ENCODE assay signal across 12 cellular contexts in genomic region chr15:39179980-39180379, GRCh38.
"Had no signal": no experiment of that assay in that cellular context is flagged by ENCODE, and none has a peak within 500 bp of the region (broad histone marks: within the 10 kb centered on the region; RNA-seq: fewer than 3 reads in every experiment).

No MANE protein-coding gene starts in this region.

- H3K4me3 ChIP-seq: lung, neural progenitor cell had no signal

- H3K9ac ChIP-seq: neural progenitor cell, parathyroid adenoma had no signal

- H3K36me3 Mint-ChIP-seq: activated naive CD8-positive, alpha-beta T cell treated with anti-CD3 and anti-CD28 coated beads for 36 hours; neural progenitor cell; type B pancreatic cell had no signal

- H3K4me1 Mint-ChIP-seq: activated naive CD8-positive, alpha-beta T cell treated with anti-CD3 and anti-CD28 coated beads for 36 hours had no signal

- DNase-seq: activated CD4-positive, alpha-beta T cell treated with anti-CD3 and anti-CD28 coated beads, Interleukin-2, amount 50 U/mL, for 1 hour; activated CD8-positive, alpha-beta memory T cell treated with anti-CD3 and anti-CD28 coated beads for 24 hours; activated naive CD8-positive, alpha-beta T cell treated with anti-CD3 and anti-CD28 coated beads for 36 hours; foreskin melanocyte; left colon; stimulated activated CD4-positive, alpha-beta T cell treated with anti-CD3 and anti-CD28 coated beads, Interleukin-4, amount 100 ng/mL, for 24 hours; stimulated activated naive CD4-positive, alpha-beta T cell had no signal

- H3K27ac Mint-ChIP-seq: activated naive CD8-positive, alpha-beta T cell treated with anti-CD3 and anti-CD28 coated beads for 36 hours; activated T-helper 1 cell treated with anti-CD3 and anti-CD28 coated beads, Interleukin-12 subunit alpha, Interleukin-12 subunit beta, Interleukin-2, Interleukin-4 antibody, amounts not matched to agents 30 ng/mL and 10 ng/mL and 1 ng/mL, durations not matched to agents 14 hours and 24 hours and 36 hours; neural progenitor cell; type B pancreatic cell had no signal

- H2AFZ ChIP-seq: neural progenitor cell, parathyroid adenoma had no signal

- H3K27ac ChIP-seq: neural progenitor cell, parathyroid adenoma had no signal

- H3K79me2 ChIP-seq: parathyroid adenoma had no signal

- H3K9me3 Mint-ChIP-seq: activated naive CD8-positive, alpha-beta T cell treated with anti-CD3 and anti-CD28 coated beads for 36 hours; activated T-helper 1 cell treated with anti-CD3 and anti-CD28 coated beads, Interleukin-12 subunit alpha, Interleukin-12 subunit beta, Interleukin-2, Interleukin-4 antibody, amounts not matched to agents 30 ng/mL and 10 ng/mL and 1 ng/mL, durations not matched to agents 14 hours and 24 hours and 36 hours; type B pancreatic cell had no signal

- H3K27me3 ChIP-seq: neural progenitor cell had no signal

- H3K27me3 Mint-ChIP-seq: type B pancreatic cell had no signal

- H3K4me2 ChIP-seq: neural progenitor cell had no signal

- H3K4me3 Mint-ChIP-seq: activated naive CD8-positive, alpha-beta T cell treated with anti-CD3 and anti-CD28 coated beads for 36 hours; activated T-helper 1 cell treated with anti-CD3 and anti-CD28 coated beads, Interleukin-12 subunit alpha, Interleukin-12 subunit beta, Interleukin-2, Interleukin-4 antibody, amounts not matched to agents 30 ng/mL and 10 ng/mL and 1 ng/mL, durations not matched to agents 14 hours and 24 hours and 36 hours; neural progenitor cell; type B pancreatic cell had no signal

- H3K36me3 ChIP-seq: neural progenitor cell had no signal

- H3K4me1 ChIP-seq: neural progenitor cell, parathyroid adenoma had no signal
